ENCODE assay signal across 9 cellular contexts in the genomic region with DNA sequence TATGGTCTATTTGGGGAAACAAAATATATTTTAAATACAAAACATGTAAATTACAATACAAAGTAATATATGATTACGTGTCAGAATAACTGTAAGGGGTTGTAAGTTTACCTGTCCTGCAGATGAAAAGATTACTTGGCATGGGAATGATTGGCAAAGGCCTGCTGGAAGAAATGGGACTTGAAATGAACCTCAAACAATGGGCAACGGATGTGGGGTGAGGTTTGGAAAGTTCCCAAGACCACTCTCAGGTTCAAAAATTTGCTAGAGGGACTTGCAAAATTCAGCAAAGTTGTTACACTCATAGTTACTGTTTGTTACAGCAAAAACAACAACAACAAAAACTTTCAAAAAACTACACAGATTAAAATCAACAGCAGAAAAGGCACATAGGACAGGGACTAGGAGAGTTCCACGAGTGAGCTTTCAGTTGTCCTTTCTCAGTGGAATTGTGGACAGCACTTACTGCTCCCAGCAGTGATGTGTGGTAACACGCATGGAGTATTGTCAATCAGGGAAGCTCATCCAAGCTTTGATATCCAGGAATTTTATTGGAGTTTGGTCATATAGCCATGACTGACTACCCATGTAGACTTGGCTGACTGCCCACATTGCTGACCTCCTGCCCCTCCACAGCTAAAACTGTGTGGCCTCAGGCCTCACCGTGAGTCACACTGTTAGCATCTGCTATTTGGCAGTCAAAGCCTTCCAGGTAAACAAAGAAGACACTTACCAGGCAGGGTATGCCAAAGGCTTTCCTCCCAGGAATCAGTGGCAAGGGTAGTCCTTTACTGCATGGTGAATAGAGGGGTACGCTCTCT. TPM values are rescaled to one million over a fixed set of nuclear protein-coding genes. Genes with fewer than 3 reads are reported as not detected.
DNase-seq lines count a peak whose midpoint lies in the region; ATAC-seq and TF ChIP-seq lines count a peak whose summit lies in the region.
"Had no signal": no experiment of that assay in that cellular context is flagged by ENCODE, and none has a peak within 500 bp of the region (broad histone marks: within the 10 kb centered on the region; RNA-seq: fewer than 3 reads in every experiment).

No MANE protein-coding gene starts in this region.

- no peaks in the 10 kb centered on the region for H3K27me3 ChIP-seq in mammary epithelial cell (ENCODE audit: insufficient read depth, low read length)

- no TSS peak for BruUV-seq in mammary epithelial cell (replicated peaks; lab: Mats Ljungman, UMichigan)

- H3K9ac ChIP-seq in mammary epithelial cell (ENCODE audit: insufficient read depth, low read length): no peak overlapping the region

- POLR2A ChIA-PET in activated CD4-positive, alpha-beta T cell treated with anti-CD3 and anti-CD28 coated beads for 36 hours (lab: Charles Lee): no interaction called here

- no peak overlapping the region for H3K27ac Mint-ChIP-seq in stimulated activated effector memory CD8-positive, alpha-beta T cell treated with anti-CD3 and anti-CD28 coated beads, Interleukin-12 subunit alpha, Interleukin-12 subunit beta, amount 100 ng/mL, for 72 hours
- no peak overlapping the region for H3K27ac Mint-ChIP-seq in stimulated activated naive B cell treated with anti-CD40 and anti-IgM and Interleukin-4, amounts not matched to agents 10 μg/mL and 1 μg/mL and 100 μg/mL, for 72 hours
- H3K27ac Mint-ChIP-seq in activated CD4-positive, alpha-beta T cell treated with anti-CD3 and anti-CD28 coated beads for 36 hours: no peak overlapping the region

- in situ Hi-C loops in mammary epithelial cell (cut with MboI; ENCODE audit: low sequenced_read_pairs in 2 of 2): loop anchor here (25.0 kb wide), 4 partner anchors 145 to 595 kb away; a partner anchor contains a TSS

- no peak overlapping the region for H2AFZ ChIP-seq in mammary epithelial cell (ENCODE audit: low read depth, low read length)

- no peaks in the 10 kb centered on the region for H4K20me1 ChIP-seq in mammary epithelial cell (ENCODE audit: insufficient read depth, low read length)

- H3K4me3 Mint-ChIP-seq in stimulated activated effector memory CD8-positive, alpha-beta T cell treated with anti-CD3 and anti-CD28 coated beads, Interleukin-12 subunit alpha, Interleukin-12 subunit beta, amount 100 ng/mL, for 72 hours: no peak overlapping the region
- no peak overlapping the region for H3K4me3 Mint-ChIP-seq in stimulated activated naive B cell treated with anti-CD40 and anti-IgM and Interleukin-4, amounts not matched to agents 10 μg/mL and 1 μg/mL and 100 μg/mL, for 72 hours
- no peak overlapping the region for H3K4me3 Mint-ChIP-seq in activated CD4-positive, alpha-beta T cell treated with anti-CD3 and anti-CD28 coated beads for 36 hours

- CTCF ChIA-PET in mammary epithelial cell (lab: Charles Lee; ENCODE audit: low non-redundant PET): interaction anchor here (0.5 to 1.0 kb wide), 2 partner anchors 44 to 460 kb away, joined by 6 read pairs; a partner anchor contains a TSS
- CTCF ChIA-PET in activated CD4-positive, alpha-beta T cell treated with anti-CD3 and anti-CD28 coated beads for 36 hours (lab: Charles Lee): interaction anchor here (0.6 kb wide), 1 partner anchor 621 kb away, joined by 3 read pairs; no protein-coding TSS in a partner anchor

- no peaks in the 10 kb centered on the region for H3K27me3 Mint-ChIP-seq in stimulated activated naive B cell treated with anti-CD40 and anti-IgM and Interleukin-4, amounts not matched to agents 10 μg/mL and 1 μg/mL and 100 μg/mL, for 72 hours
- no peaks in the 10 kb centered on the region for H3K27me3 Mint-ChIP-seq in activated CD4-positive, alpha-beta T cell treated with anti-CD3 and anti-CD28 coated beads for 36 hours

- H3K9me3 Mint-ChIP-seq in stimulated activated effector memory CD8-positive, alpha-beta T cell treated with anti-CD3 and anti-CD28 coated beads, Interleukin-12 subunit alpha, Interleukin-12 subunit beta, amount 100 ng/mL, for 72 hours: no peaks in the 10 kb centered on the region
- H3K9me3 Mint-ChIP-seq in stimulated activated naive B cell treated with anti-CD40 and anti-IgM and Interleukin-4, amounts not matched to agents 10 μg/mL and 1 μg/mL and 100 μg/mL, for 72 hours: no peaks in the 10 kb centered on the region
- no peaks in the 10 kb centered on the region for H3K9me3 Mint-ChIP-seq in activated CD4-positive, alpha-beta T cell treated with anti-CD3 and anti-CD28 coated beads for 36 hours (ENCODE audit: low read depth)

- DNase-seq in LNCaP clone FGC (ENCODE audit: low read depth): peak; percentile 98
- peak; percentile 95 for DNase-seq in mammary epithelial cell
- DNase-seq in lung microvascular endothelial cell (ENCODE audit: low read depth in 2 of 2): peak; percentile 93 to 97
- no peak for DNase-seq in stimulated activated effector memory CD8-positive, alpha-beta T cell treated with anti-CD3 and anti-CD28 coated beads, Interleukin-12 subunit alpha, Interleukin-12 subunit beta, amount 100 ng/mL, for 72 hours (ENCODE audit: low spot score in 2 of 2)
- DNase-seq in activated gamma-delta T cell (lab: John Stamatoyannopoulos, UW): no peak
- DNase-seq in stimulated activated naive B cell treated with anti-CD40 and anti-IgM and Interleukin-4, amounts not matched to agents 10 μg/mL and 1 μg/mL and 100 μg/mL, for 72 hours: no peak
- DNase-seq in activated CD4-positive, alpha-beta T cell treated with anti-CD3 and anti-CD28 coated beads for 36 hours: no peak
- DNase-seq: activated CD4-positive, alpha-beta T cell treated with anti-CD3 and anti-CD28 coated beads, Interleukin-2, amount 50 U/mL, for 48 hours had no signal

- dilution Hi-C loops in mammary epithelial cell (cut with HindIII; ENCODE audit: low sequenced_read_pairs): no loop called here

- H3K79me2 ChIP-seq in mammary epithelial cell (ENCODE audit: insufficient read depth, low read length): no peaks in the 10 kb centered on the region

- H3K36me3 ChIP-seq in mammary epithelial cell (ENCODE audit: insufficient read depth, low read length): no peaks in the 10 kb centered on the region

- no peak for ATAC-seq in stimulated activated effector memory CD8-positive, alpha-beta T cell treated with anti-CD3 and anti-CD28 coated beads, Interleukin-12 subunit alpha, Interleukin-12 subunit beta, amount 100 ng/mL, for 72 hours
- ATAC-seq in stimulated activated naive B cell treated with anti-CD40 and anti-IgM and Interleukin-4, amounts not matched to agents 10 μg/mL and 1 μg/mL and 100 μg/mL, for 72 hours (replicated peaks): no peak
- ATAC-seq in activated CD4-positive, alpha-beta T cell treated with anti-CD3 and anti-CD28 coated beads for 36 hours: no peak

- TF ChIP-seq CTCF in C4-2B (conservative IDR thresholded peaks at IDR 0.05): no peak
- TF ChIP-seq CTCF in LNCaP clone FGC (IDR thresholded peaks at IDR 0.05; ENCODE audit: control insufficient read depth, extremely low read depth, insufficient read depth): no peak
- no peak for TF ChIP-seq CTCF in mammary epithelial cell (conservative IDR thresholded peaks at IDR 0.05 in 1 of 2, IDR thresholded peaks at IDR 0.05 in 1 of 2; ENCODE audit: extremely low read depth in 1 of 2, insufficient read depth in 1 of 2, low read depth in 1 of 2, low read length in 2 of 2)

- no peaks in the 10 kb centered on the region for H3K9me3 ChIP-seq in mammary epithelial cell (replicated peaks; ENCODE audit: insufficient read depth, low read length)

- H3K36me3 Mint-ChIP-seq in stimulated activated effector memory CD8-positive, alpha-beta T cell treated with anti-CD3 and anti-CD28 coated beads, Interleukin-12 subunit alpha, Interleukin-12 subunit beta, amount 100 ng/mL, for 72 hours: no peaks in the 10 kb centered on the region
- peaks cover 0 to 4% of the 10 kb centered on the region in 2 donors for H3K36me3 Mint-ChIP-seq in stimulated activated naive B cell treated with anti-CD40 and anti-IgM and Interleukin-4, amounts not matched to agents 10 μg/mL and 1 μg/mL and 100 μg/mL, for 72 hours
- peaks cover 2% of the 10 kb centered on the region for H3K36me3 Mint-ChIP-seq in activated CD4-positive, alpha-beta T cell treated with anti-CD3 and anti-CD28 coated beads for 36 hours (ENCODE audit: low read depth)

- peaks cover 42% of the 10 kb centered on the region for H3K4me1 ChIP-seq in mammary epithelial cell (ENCODE audit: insufficient read depth, low read length)

- WGBS in mammary epithelial cell (ENCODE audit: low coverage, missing lambda C conversion rate): 0% methylated on average over 5 of the region's 6 CpGs

- intact Hi-C loops in mammary epithelial cell (cut with micrococcal nuclease): no loop called here
- intact Hi-C loops in activated CD4-positive, alpha-beta T cell treated with anti-CD3 and anti-CD28 coated beads for 36 hours (cut with DNase I, micrococcal nuclease): no loop called here

- H3K4me1 Mint-ChIP-seq in stimulated activated effector memory CD8-positive, alpha-beta T cell treated with anti-CD3 and anti-CD28 coated beads, Interleukin-12 subunit alpha, Interleukin-12 subunit beta, amount 100 ng/mL, for 72 hours: peaks cover 6% of the 10 kb centered on the region
- H3K4me1 Mint-ChIP-seq in stimulated activated naive B cell treated with anti-CD40 and anti-IgM and Interleukin-4, amounts not matched to agents 10 μg/mL and 1 μg/mL and 100 μg/mL, for 72 hours: peaks cover 7 to 8% of the 10 kb centered on the region in 2 donors
- peaks cover 5% of the 10 kb centered on the region for H3K4me1 Mint-ChIP-seq in activated CD4-positive, alpha-beta T cell treated with anti-CD3 and anti-CD28 coated beads for 36 hours

- peak overlapping the region; percentile 38; the same call in 1 of the 2 replicates for H3K27ac ChIP-seq in C4-2B
- H3K27ac ChIP-seq in mammary epithelial cell (ENCODE audit: insufficient read depth, low read depth, low read length): peak overlapping the region; percentile 48

- H3K4me2 ChIP-seq in mammary epithelial cell (ENCODE audit: insufficient read depth, low read depth, low read length): peak overlapping the region; percentile 65

- no peak overlapping the region for H3K4me3 ChIP-seq in LNCaP clone FGC (ENCODE audit: low read depth, low read length)
- H3K4me3 ChIP-seq in mammary epithelial cell (replicated peaks in 1 of 3; ENCODE audit: insufficient read depth in 1 of 3, low read depth in 2 of 3, low read length in 3 of 3): no peak overlapping the region

RNA-seq across cellular contexts. Expression of a gene that starts 43.8 kb away (rescaled TPM):
- 1 to 10 TPM; 3.5 to 4.6 TPM for total RNA-seq in mammary epithelial cell
- polyA plus RNA-seq in mammary epithelial cell: 1.4 TPM
- polyA minus RNA-seq in mammary epithelial cell: 2.4 TPM
- total RNA-seq in lung microvascular endothelial cell: 201 and 390 TPM in 2 replicates
- total RNA-seq in activated CD4-positive, alpha-beta T cell treated with anti-CD3 and anti-CD28 coated beads for 36 hours: 10 to 100 TPM in 1 of 2 experiments, 1 to 10 TPM in 1; 9.7 to 12.1 TPM

Comparison
In these comparisons a context has a peak if more than half of its experiments do, and no peak if none do; other contexts are left out.
1. DNase-seq: peak in LNCaP clone FGC (single experiment), mammary epithelial cell (single experiment) and lung microvascular endothelial cell (2 of 2); none in stimulated activated effector memory CD8-positive, alpha-beta T cell treated with anti-CD3 and anti-CD28 coated beads, Interleukin-12 subunit alpha, Interleukin-12 subunit beta, amount 100 ng/mL, for 72 hours (0 of 2), activated gamma-delta T cell (single experiment), stimulated activated naive B cell treated with anti-CD40 and anti-IgM and Interleukin-4, amounts not matched to agents 10 μg/mL and 1 μg/mL and 100 μg/mL, for 72 hours (single experiment) and activated CD4-positive, alpha-beta T cell treated with anti-CD3 and anti-CD28 coated beads for 36 hours (single experiment).
2. RNA of a gene that starts 43.8 kb away (total RNA-seq): 201 to 390 TPM in lung microvascular endothelial cell; 9.7 to 12.1 TPM in activated CD4-positive, alpha-beta T cell treated with anti-CD3 and anti-CD28 coated beads for 36 hours and 3.5 to 4.6 TPM in mammary epithelial cell; every median in the first group is over 10 times any median in the second.